In genomic region chr3:64405211-64405818, GRCh38 we compare ENCODE assay signal across 20 cellular contexts.
"Had no signal": no experiment of that assay in that cellular context is flagged by ENCODE, and none has a peak within 500 bp of the region (broad histone marks: within the 10 kb centered on the region; RNA-seq: fewer than 3 reads in every experiment).

No MANE protein-coding gene starts in this region.

- DNase-seq: activated CD4-positive, alpha-beta T cell treated with anti-CD3 and anti-CD28 coated beads, Interleukin-2, amount 50 U/mL, for 1 hour; activated CD8-positive, alpha-beta memory T cell treated with anti-CD3 and anti-CD28 coated beads, Interleukin-2, amount 50 U/mL, for 4 hours; activated effector memory CD4-positive, alpha-beta T cell treated with anti-CD3 and anti-CD28 coated beads, Interleukin-2, amount 50 U/mL, for 16 hours; activated naive CD4-positive, alpha-beta T cell treated with anti-CD3 and anti-CD28 coated beads, Interleukin-2, amount 50 U/mL, for 16 hours; activated T-cell treated with anti-CD3 and anti-CD28 coated beads, Interleukin-2, amount 50 U/mL, for 72 hours; cortex of kidney; effector CD8-positive, alpha-beta T cell; heart left ventricle; left lung; mammary epithelial cell; naive B cell; pancreas; sigmoid colon; spleen; stimulated activated CD4-positive, alpha-beta T cell treated with anti-CD3 and anti-CD28 coated beads, Interleukin-4, amount 100 ng/mL, for 4 hours; T1000 had no signal

- H3K27ac ChIP-seq: ascending aorta, gastroesophageal sphincter, heart left ventricle, pancreas, sigmoid colon, spleen had no signal

- H3K4me3 ChIP-seq: ascending aorta, gastroesophageal sphincter, heart left ventricle, left lung, pancreas, sigmoid colon, spleen had no signal

- H3K27me3 ChIP-seq: ascending aorta, gastroesophageal sphincter, left lung, pancreas, sigmoid colon had no signal

- H3K36me3 ChIP-seq: ascending aorta, gastroesophageal sphincter, heart left ventricle, left lung, pancreas, sigmoid colon, spleen had no signal

- ATAC-seq: activated T-cell treated with anti-CD3 and anti-CD28 coated beads, Interleukin-2, amount 50 U/mL, for 72 hours; esophagus mucosa; gastroesophageal sphincter; heart left ventricle; left lung; pancreas; stimulated activated memory B cell treated with anti-CD40 and anti-IgM and Interleukin-4, amounts not matched to agents 10 μg/mL and 1 μg/mL and 100 μg/mL, for 72 hours had no signal

- H3K9me3 ChIP-seq: ascending aorta, gastroesophageal sphincter, heart left ventricle, left lung, pancreas, sigmoid colon, spleen had no signal

- H3K4me1 ChIP-seq: ascending aorta, gastroesophageal sphincter, heart left ventricle, pancreas, sigmoid colon, spleen had no signal
